ENCODE assay signal across 21 cellular contexts in the genomic region with DNA sequence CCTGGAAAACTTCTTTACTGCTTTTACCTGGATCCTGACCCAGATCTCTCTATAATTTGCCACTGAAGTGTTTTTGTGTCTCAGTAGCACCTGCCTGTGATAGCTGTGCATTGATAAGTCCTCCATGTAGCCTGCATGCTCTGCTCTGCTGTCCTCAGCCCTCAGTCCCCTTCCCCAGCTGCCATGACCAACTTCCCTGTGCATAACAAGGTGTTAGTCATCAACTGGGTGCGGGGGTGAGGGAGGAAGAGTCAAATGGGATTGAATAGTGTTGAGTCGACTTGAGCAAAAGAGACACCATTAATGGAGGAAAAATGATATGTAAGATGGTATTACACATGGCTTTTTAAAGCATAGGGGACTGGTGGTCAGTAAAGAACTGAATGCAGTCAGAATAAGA.
"Had no signal": no experiment of that assay in that cellular context is flagged by ENCODE, and none has a peak within 500 bp of the region (broad histone marks: within the 10 kb centered on the region; RNA-seq: fewer than 3 reads in every experiment).

No MANE protein-coding gene starts in this region.

- DNase-seq: activated CD4-positive, alpha-beta memory T cell treated with anti-CD3 and anti-CD28 coated beads, Interleukin-2, amount 10 ng/mL, durations not matched to agents 7 days and 5 days; activated CD4-positive, alpha-beta T cell treated with anti-CD3 and anti-CD28 coated beads for 4 hours; activated gamma-delta T cell; activated naive CD8-positive, alpha-beta T cell treated with anti-CD3 and anti-CD28 coated beads for 36 hours; activated T-cell treated with anti-CD3 and anti-CD28 coated beads, Interleukin-2, amount 50 U/mL, for 48 hours; amygdala; body of pancreas; central memory CD4-positive, alpha-beta T cell; esophagus squamous epithelium; glutamatergic neuron; hypothalamus; left ventricle myocardium superior; mesenchymal stem cell; retina; thyroid gland had no signal

- H3K4me3 Mint-ChIP-seq: activated CD4-positive, alpha-beta memory T cell treated with anti-CD3 and anti-CD28 coated beads, Interleukin-2, amount 10 ng/mL, durations not matched to agents 7 days and 5 days; activated naive CD8-positive, alpha-beta T cell treated with anti-CD3 and anti-CD28 coated beads for 36 hours; nephron; stimulated activated effector memory CD8-positive, alpha-beta T cell treated with anti-CD3 and anti-CD28 coated beads, Interleukin-12 subunit alpha, Interleukin-12 subunit beta, amount 100 ng/mL, for 72 hours; WTC11 had no signal

- ATAC-seq: body of pancreas; left ventricle myocardium superior; stimulated activated effector memory CD8-positive, alpha-beta T cell treated with anti-CD3 and anti-CD28 coated beads, Interleukin-12 subunit alpha, Interleukin-12 subunit beta, amount 100 ng/mL, for 72 hours; WTC11 had no signal

- H3K4me1 Mint-ChIP-seq: activated CD4-positive, alpha-beta memory T cell treated with anti-CD3 and anti-CD28 coated beads, Interleukin-2, amount 10 ng/mL, durations not matched to agents 7 days and 5 days; activated naive CD8-positive, alpha-beta T cell treated with anti-CD3 and anti-CD28 coated beads for 36 hours; nephron had no signal

- H3K27ac ChIP-seq: body of pancreas, coronary artery, esophagus squamous epithelium, thyroid gland, vagina had no signal

- H3K27me3 Mint-ChIP-seq: activated CD4-positive, alpha-beta memory T cell treated with anti-CD3 and anti-CD28 coated beads, Interleukin-2, amount 10 ng/mL, durations not matched to agents 7 days and 5 days; activated naive CD8-positive, alpha-beta T cell treated with anti-CD3 and anti-CD28 coated beads for 36 hours had no signal

- H3K36me3 Mint-ChIP-seq: stimulated activated effector memory CD8-positive, alpha-beta T cell treated with anti-CD3 and anti-CD28 coated beads, Interleukin-12 subunit alpha, Interleukin-12 subunit beta, amount 100 ng/mL, for 72 hours; WTC11 had no signal

- H3K9me3 Mint-ChIP-seq: activated naive CD8-positive, alpha-beta T cell treated with anti-CD3 and anti-CD28 coated beads for 36 hours; nephron; stimulated activated effector memory CD8-positive, alpha-beta T cell treated with anti-CD3 and anti-CD28 coated beads, Interleukin-12 subunit alpha, Interleukin-12 subunit beta, amount 100 ng/mL, for 72 hours had no signal

- H3K27ac Mint-ChIP-seq: activated CD4-positive, alpha-beta memory T cell treated with anti-CD3 and anti-CD28 coated beads, Interleukin-2, amount 10 ng/mL, durations not matched to agents 7 days and 5 days; activated naive CD8-positive, alpha-beta T cell treated with anti-CD3 and anti-CD28 coated beads for 36 hours; nephron; stimulated activated effector memory CD8-positive, alpha-beta T cell treated with anti-CD3 and anti-CD28 coated beads, Interleukin-12 subunit alpha, Interleukin-12 subunit beta, amount 100 ng/mL, for 72 hours; WTC11 had no signal

- FAIRE-seq: TTC549 had no signal
